1 cellular context compared by ENCODE assay signal in genomic region chr15:29938701-29939340, GRCh38.
TF ChIP-seq lines count a peak whose summit lies in the region.

No MANE protein-coding gene starts in this region.

TF ChIP-seq in HCT116, 20 proteins besides CTCF, POLR2A, EP300 and RAD21 (continued from another document):
- no peak for TF ChIP-seq ATF3 (IDR thresholded peaks at IDR 0.05)
